In genomic region chr1:241964550-241965241, GRCh38 we compare ENCODE assay signal across 1 cellular context.
TF ChIP-seq lines count a peak whose summit lies in the region.

No MANE protein-coding gene starts in this region.

TF ChIP-seq in K562, 482 proteins besides CTCF, POLR2A, EP300 and RAD21 (continued from another document):
- TF ChIP-seq STAT5A (IDR thresholded peaks at IDR 0.05; ENCODE audit: borderline replicate concordance, low read length) (no peak), CREM (IDR thresholded peaks at IDR 0.05; ENCODE audit: low read depth) (peak; percentile 69)
